1 cellular context compared by ENCODE assay signal in genomic region chr17:78783711-78784396, GRCh38.
A peak's percentile ranks its signal among the peaks of the same experiment; 100 is the strongest.
TF ChIP-seq lines count a peak whose summit lies in the region.

No MANE protein-coding gene starts in this region.

TF ChIP-seq in K562, 482 proteins besides CTCF, POLR2A, EP300 and RAD21 (continued from another document):
- TF ChIP-seq ELK3 (CRISPR knock-in tag; IDR thresholded peaks at IDR 0.05) (no peak), JUND (IDR thresholded peaks at IDR 0.05; ENCODE audit: borderline replicate concordance, low read depth, low read length) (peak; percentile 34; the same call in 1 of the 2 replicates), JUND (tag; IDR thresholded peaks at IDR 0.05; ENCODE audit: borderline replicate concordance, low read depth, low read length) (no peak; the same call in 2 of the 3 replicates), E2F8 (IDR thresholded peaks at IDR 0.05; ENCODE audit: low read depth, partially characterized antibody) (no peak), SIN3B (IDR thresholded peaks at IDR 0.05; ENCODE audit: low read depth) (no peak), SMAD2 (IDR thresholded peaks at IDR 0.05; ENCODE audit: low read depth, low read length) (no peak), PATZ1 (CRISPR knock-in tag; IDR thresholded peaks at IDR 0.05; ENCODE audit: borderline replicate concordance) (no peak), CBFA2T2 (conservative IDR thresholded peaks at IDR 0.05) (peak; percentile 88), ZNF584 (CRISPR knock-in tag; IDR thresholded peaks at IDR 0.05; ENCODE audit: low read depth) (no peak), SMARCE1 (IDR thresholded peaks at IDR 0.05) (peak; percentile 73), MBD1 (CRISPR knock-in tag; IDR thresholded peaks at IDR 0.05) (no peak), CC2D1A (IDR thresholded peaks at IDR 0.05) (no peak), BDP1 (IDR thresholded peaks at IDR 0.05; ENCODE audit: insufficient read depth, insufficient read length) (no peak), SMAD4 (CRISPR knock-in tag; conservative IDR thresholded peaks at IDR 0.05) (peak; percentile 69; the same call in 1 of the 2 replicates), ZNF12 (CRISPR knock-in tag; IDR thresholded peaks at IDR 0.05) (no peak), ZBTB7A (IDR thresholded peaks at IDR 0.05; ENCODE audit: borderline replicate concordance, control insufficient read depth, low read depth, low read length) (peak; percentile 31; the same call in 1 of the 2 replicates), CBX1 (IDR thresholded peaks at IDR 0.05; ENCODE audit: low read depth) (no peak), XRCC3 (IDR thresholded peaks at IDR 0.05) (no peak), FOXK2 (conservative IDR thresholded peaks at IDR 0.05 in 1 of 2, IDR thresholded peaks at IDR 0.05 in 1 of 2; ENCODE audit: low read depth in 2 of 2) (no peak), KDM5B (IDR thresholded peaks at IDR 0.05; ENCODE audit: insufficient replicate concordance, low read depth, low read length) (no peak), FOXP4 (CRISPR knock-in tag; IDR thresholded peaks at IDR 0.05; ENCODE audit: borderline replicate concordance) (no peak), THRAP3 (IDR thresholded peaks at IDR 0.05; ENCODE audit: borderline replicate concordance) (no peak), MLLT1 (IDR thresholded peaks at IDR 0.05) (no peak), ARID3A (IDR thresholded peaks at IDR 0.05; ENCODE audit: borderline replicate concordance, low read depth, low read length) (no peak), KLF10 (CRISPR knock-in tag; IDR thresholded peaks at IDR 0.05) (no peak), ZNF445 (CRISPR knock-in tag; IDR thresholded peaks at IDR 0.05; ENCODE audit: low read depth) (no peak), ZBTB9 (CRISPR knock-in tag; IDR thresholded peaks at IDR 0.05) (no peak), MYC (IDR thresholded peaks at IDR 0.05; ENCODE audit: low read depth, low read length) (no peak), MYC (CRISPR knock-in tag; IDR thresholded peaks at IDR 0.05; ENCODE audit: borderline replicate concordance, low read depth) (no peak), TRIM25 (IDR thresholded peaks at IDR 0.05; ENCODE audit: borderline replicate concordance) (no peak), LEF1 (IDR thresholded peaks at IDR 0.05) (peak; percentile 76), CBX2 (IDR thresholded peaks at IDR 0.05; ENCODE audit: insufficient read depth, low read length, poor library complexity, severe bottlenecking) (no peak), NCOA6 (IDR thresholded peaks at IDR 0.05) (no peak), ZFPM2 (CRISPR knock-in tag; IDR thresholded peaks at IDR 0.05) (no peak)
